28 cellular contexts compared by ENCODE assay signal in the genomic region with DNA sequence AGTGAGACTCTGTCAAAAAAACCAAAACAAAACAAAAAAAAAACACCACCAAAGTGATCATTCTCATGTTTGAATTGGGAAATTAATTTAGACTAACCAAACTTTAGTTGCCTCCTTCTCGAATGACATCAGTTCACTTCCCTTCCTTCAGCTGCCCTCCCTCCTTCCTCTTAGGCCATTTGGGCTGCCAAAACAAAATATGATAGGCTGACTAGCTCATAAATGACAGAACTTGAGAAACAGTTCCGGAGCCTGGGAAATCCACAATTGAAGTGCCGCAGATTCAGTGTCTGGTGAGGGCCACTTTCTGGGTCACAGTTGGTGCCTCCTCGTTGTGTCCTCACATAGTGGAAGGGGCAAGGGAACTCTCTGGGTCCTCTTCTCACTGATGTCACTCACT. TPM values are rescaled to one million over a fixed set of nuclear protein-coding genes. Genes with fewer than 3 reads are reported as not detected.
"Had no signal": no experiment of that assay in that cellular context is flagged by ENCODE, and none has a peak within 500 bp of the region (broad histone marks: within the 10 kb centered on the region; RNA-seq: fewer than 3 reads in every experiment).

No MANE protein-coding gene starts in this region.

- H3K4me1 ChIP-seq: breast epithelium, esophagus muscularis mucosa, foreskin keratinocyte, heart left ventricle, pancreas, psoas muscle, sigmoid colon, thyroid gland had no signal

- H3K4me3 ChIP-seq: breast epithelium, esophagus muscularis mucosa, heart left ventricle, pancreas, psoas muscle, sigmoid colon, thyroid gland had no signal

- H3K27me3 ChIP-seq: esophagus muscularis mucosa, foreskin keratinocyte, pancreas, sigmoid colon, thyroid gland had no signal

- H3K9me3 ChIP-seq: breast epithelium, heart left ventricle, pancreas, psoas muscle, sigmoid colon, thyroid gland had no signal

- ATAC-seq: activated CD8-positive, alpha-beta T cell treated with anti-CD3 and anti-CD28 coated beads for 36 hours; activated naive CD4-positive, alpha-beta T cell treated with anti-CD3 and anti-CD28 coated beads, Interleukin-2, amount 50 U/mL, for 72 hours; activated T-cell treated with anti-CD3 and anti-CD28 coated beads, Interleukin-2, amount 50 U/mL, for 4 hours; activated T-helper 17 cell treated with anti-CD3 and anti-CD28 coated beads, Interleukin-2, amount 50 U/mL, for 72 hours; foreskin keratinocyte; heart left ventricle; left colon; pancreas; psoas muscle; stimulated activated effector memory CD8-positive, alpha-beta T cell treated with anti-CD3 and anti-CD28 coated beads, Interleukin-12 subunit alpha, Interleukin-12 subunit beta, amount 100 ng/mL, for 72 hours; stimulated activated naive CD8-positive, alpha-beta T cell treated with anti-CD3 and anti-CD28 coated beads, Interleukin-15, amount 100 ng/mL, for 72 hours had no signal

- H3K36me3 ChIP-seq: breast epithelium, esophagus muscularis mucosa, heart left ventricle, pancreas, sigmoid colon, thyroid gland had no signal

- DNase-seq: activated CD4-positive, alpha-beta T cell treated with anti-CD3 and anti-CD28 coated beads, Interleukin-2, amount 50 U/mL, for 1 hour; activated CD4-positive, CD25-positive, alpha-beta regulatory T cell treated with anti-CD3 and anti-CD28 coated beads, Interleukin-2, amount 50 U/mL, for 72 hours; activated CD8-positive, alpha-beta T cell treated with anti-CD3 and anti-CD28 coated beads for 36 hours; activated gamma-delta T cell treated with Interleukin-2 at 50 U/mL for 16 hours; activated T-cell treated with anti-CD3 and anti-CD28 coated beads, Interleukin-2, amount 50 U/mL, for 4 hours; dermis blood vessel endothelial cell; effector CD4-positive, alpha-beta T cell; foreskin keratinocyte; heart left ventricle; hypothalamus; immature natural killer cell; kidney; left colon; naive B cell; nucleus accumbens; pancreas; psoas muscle; sigmoid colon; small intestine; stimulated activated CD4-positive, alpha-beta T cell treated with anti-CD3 and anti-CD28 coated beads, Interleukin-4, amount 100 ng/mL, for 24 hours; stimulated activated naive CD8-positive, alpha-beta T cell treated with anti-CD3 and anti-CD28 coated beads, Interleukin-15, amount 100 ng/mL, for 72 hours; T1000; thyroid gland had no signal

- H3K27ac ChIP-seq: breast epithelium, esophagus muscularis mucosa, foreskin keratinocyte, heart left ventricle, pancreas, psoas muscle, sigmoid colon, thyroid gland had no signal

RNA-seq across cellular contexts. Expression of a gene that starts 16.1 kb away (rescaled TPM):
- total RNA-seq: dermis blood vessel endothelial cell had no signal
